Comparison of ENCODE assay signal across 8 cellular contexts in genomic region chr20:62500237-62500864, GRCh38. TPM values are rescaled to one million over a fixed set of nuclear protein-coding genes. Genes with fewer than 3 reads are reported as not detected.
DNase-seq lines count a peak whose midpoint lies in the region; ATAC-seq and TF ChIP-seq lines count a peak whose summit lies in the region.

No MANE protein-coding gene starts in this region.

- no peak overlapping the region for H3K56ac ChIP-seq in H9 (ENCODE audit: insufficient read length, low read depth, low read length)

- DNase-seq in AML-193 (lab: John Stamatoyannopoulos, UW) (peak; percentile 49 to 58), H9 (peak; percentile 76), NOMO-1 treated with dmso at 0.1 percent for 144 hours (lab: John Stamatoyannopoulos, UW; ENCODE audit: unreplicated experiment) (peak; percentile 30), activated T-cell treated with anti-CD3 and anti-CD28 coated beads for 1 hour (ENCODE audit: low read depth) (peak; percentile 86), epidermal melanocyte (ENCODE audit: insufficient read length, low spot score) (peak; percentile 82), myocyte (ENCODE audit: low read depth) (peak; percentile 73)
- peak; percentile 73 for DNase-seq in stimulated activated CD8-positive, alpha-beta memory T cell treated with anti-CD3 and anti-CD28 coated beads, Interleukin-7, amount 100 ng/mL, for 24 hours (ENCODE audit: low read depth)

- no peak overlapping the region for H2AK5ac ChIP-seq in H9 (ENCODE audit: insufficient read length, low read length)

- no peak overlapping the region for H3K4ac ChIP-seq in H9 (ENCODE audit: low read depth, low read length)

- no peaks in the 10 kb centered on the region for H3K9me3 ChIP-seq in H9 (ENCODE audit: control insufficient read depth, low read depth, low read length)

- no peak overlapping the region for H3K4me2 ChIP-seq in H9 (ENCODE audit: insufficient read depth, insufficient read length, low read length)

- H2BK120ac ChIP-seq in H9 (ENCODE audit: low read depth, low read length, poor library complexity, severe bottlenecking), result no peak overlapping the region

- H3K27ac Mint-ChIP-seq in H9, result peak overlapping the region in 1 of 3 experiments; percentile 31; a peak in 2 of 7 replicates

- no CpG with 5 or more reads among the region's 26 CpGs for WGBS in H9 (ENCODE audit: extremely low coverage, insufficient read length, low lambda C conversion rate)

- no peak overlapping the region for H3K18ac ChIP-seq in H9 (ENCODE audit: insufficient read length, low read depth, low read length)

- no peak overlapping the region for H2BK20ac ChIP-seq in H9 (ENCODE audit: low read depth, low read length, poor library complexity, severe bottlenecking)

- H3K36me3 Mint-ChIP-seq in H9 (ENCODE audit: insufficient read depth in 1 of 3, low read depth in 3 of 3), result no peaks in the 10 kb centered on the region

- no peak overlapping the region for H4K5ac ChIP-seq in H9 (ENCODE audit: insufficient read length, low read depth, low read length)

- no peak overlapping the region for H3K27ac ChIP-seq in H9 (ENCODE audit: insufficient read length, low read depth, low read length)

- H3K23me2 ChIP-seq in H9 (ENCODE audit: insufficient read length, low read depth, low read length, poor library complexity, severe bottlenecking), result no peaks in the 10 kb centered on the region

- H3K14ac ChIP-seq in H9 (ENCODE audit: insufficient read depth, low read length), result no peak overlapping the region

- no peak overlapping the region for H3K9ac ChIP-seq in H9 (ENCODE audit: extremely low read depth, insufficient read length, low read length)

- peaks cover 29% of the 10 kb centered on the region for H3K27me3 Mint-ChIP-seq in H9 (ENCODE audit: low read depth)

- no peak overlapping the region for H4K8ac ChIP-seq in H9 (replicated peaks; ENCODE audit: insufficient read length, low read depth, low read length)

- no peak overlapping the region for H3K23ac ChIP-seq in H9 (ENCODE audit: insufficient read length, low read depth, low read length)

- H3K79me1 ChIP-seq in H9 (ENCODE audit: insufficient read depth, low read depth, low read length, poor library complexity, severe bottlenecking), result no peaks in the 10 kb centered on the region

- H2AFZ ChIP-seq in H9 (ENCODE audit: low read length), result no peak overlapping the region

- no peaks in the 10 kb centered on the region for H3K79me2 ChIP-seq in H9 (ENCODE audit: insufficient read depth, low read length)

- H2BK15ac ChIP-seq in H9 (ENCODE audit: low read depth, low read length), result no peak overlapping the region

- no peaks in the 10 kb centered on the region for H3K4me1 ChIP-seq in H9 (ENCODE audit: insufficient read depth, low read length)

- no peak overlapping the region for H3T11ph ChIP-seq in H9 (ENCODE audit: low read length)

- no peaks in the 10 kb centered on the region for H4K20me1 ChIP-seq in H9 (ENCODE audit: control insufficient read depth, insufficient read depth, insufficient read length)

- no peaks in the 10 kb centered on the region for H3K27me3 ChIP-seq in H9 (ENCODE audit: insufficient read depth, low read length)

- no peak overlapping the region; a peak in 1 of 5 replicates for H3K4me3 Mint-ChIP-seq in H9

- H4K91ac ChIP-seq in H9 (ENCODE audit: insufficient read length, low read depth, low read length), result no peak overlapping the region

- peaks cover 2 to 9% of the 10 kb centered on the region in 2 experiments; a peak in 4 of 5 replicates for H3K9me3 Mint-ChIP-seq in H9

- H3K4me1 Mint-ChIP-seq in H9, result peaks cover 2 to 6% of the 10 kb centered on the region in 2 experiments; a peak in 3 of 4 replicates

- H2BK12ac ChIP-seq in H9 (ENCODE audit: insufficient read length, low read depth, low read length), result no peak overlapping the region

- H2BK5ac ChIP-seq in H9 (ENCODE audit: insufficient read length, low read length), result no peak overlapping the region

- TF ChIP-seq CTCF in H9 (conservative IDR thresholded peaks at IDR 0.05), result peak; percentile 77

- no peak for ATAC-seq in GM18861 (IDR thresholded peaks at IDR 0.05; ENCODE audit: unreplicated experiment)

RNA-seq across cellular contexts. Expression of gene GATA5, which starts 24.6 kb away (rescaled TPM):
- 0.24 and 0.39 TPM in 2 replicates for total RNA-seq in H9 (2021)
- total RNA-seq in myocyte, result not detected in 2 replicates
- polyA plus RNA-seq in myocyte (2012), result not detected

Comparison
In these comparisons a context has a peak if more than half of its experiments do, and no peak if none do; other contexts are left out.
1. DNase-seq: peak in every context shown above with its lines; median percentile 86 in activated T-cell treated with anti-CD3 and anti-CD28 coated beads for 1 hour; 82 in epidermal melanocyte; 76 in H9; 73 in myocyte; 73 in stimulated activated CD8-positive, alpha-beta memory T cell treated with anti-CD3 and anti-CD28 coated beads, Interleukin-7, amount 100 ng/mL, for 24 hours; 54 in AML-193; 30 in NOMO-1 treated with dmso at 0.1 percent for 144 hours.